ENCODE assay signal across 8 cellular contexts in the genomic region with DNA sequence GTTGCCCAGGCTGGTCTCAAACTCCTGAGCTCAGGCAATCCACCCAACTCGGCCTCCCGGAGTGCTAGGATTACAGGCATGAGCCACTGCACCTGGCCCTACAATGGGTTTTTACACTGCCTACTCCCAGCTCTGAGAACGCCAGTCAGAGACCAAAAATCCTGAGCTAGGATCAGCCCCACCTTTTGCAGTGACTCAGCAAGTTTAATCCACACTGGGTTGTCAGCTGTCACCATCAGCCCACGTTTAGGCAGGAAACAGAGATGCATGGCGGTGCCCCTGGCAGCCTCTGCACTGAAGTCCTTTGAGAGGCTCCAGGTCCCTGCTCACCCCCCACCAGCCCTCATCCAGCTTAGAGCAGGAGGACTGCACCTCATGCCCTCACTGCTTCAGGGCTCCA.
DNase-seq lines count a peak whose midpoint lies in the region; ATAC-seq, FAIRE-seq and TF ChIP-seq lines count a peak whose summit lies in the region.

No MANE protein-coding gene starts in this region.

- no peak overlapping the region for H3K27ac ChIP-seq in GM12878 (ENCODE audit: control insufficient read depth, insufficient read depth)
- H3K27ac ChIP-seq in neuronal stem cell (replicated peaks; ENCODE audit: low read length) = no peak overlapping the region

- no TSS peak for BruUV-seq in GM12878 (replicated peaks; lab: Mats Ljungman, UMichigan)

- no peak overlapping the region for H3K18ac ChIP-seq in neuronal stem cell (ENCODE audit: low read length)

- H2AFZ ChIP-seq in GM12878 (ENCODE audit: control insufficient read depth, low read depth, low read length) = no peak overlapping the region
- H2AFZ ChIP-seq in neuronal stem cell (ENCODE audit: low read length) = no peak overlapping the region

- no peak for TF ChIP-seq RAD21 in GM12878 (IDR thresholded peaks at IDR 0.05; ENCODE audit: insufficient read depth, low read depth, low read length)

- H3K4me2 ChIP-seq in GM12878 (ENCODE audit: control insufficient read depth, insufficient read depth) (no peak overlapping the region), neuronal stem cell (ENCODE audit: insufficient read depth, low read length, poor library complexity, severe bottlenecking) (no peak overlapping the region)

- in situ Hi-C loops in GM12878 (cut with MboI) = no loop called here

- no peak for TF ChIP-seq CTCF in GM12878 (IDR thresholded peaks at IDR 0.05 in 2 of 3, conservative IDR thresholded peaks at IDR 0.05 in 1 of 3; ENCODE audit: control insufficient read depth in 2 of 3, extremely low read depth in 1 of 3, insufficient read depth in 1 of 3, low read depth in 3 of 3, low read length in 3 of 3)

- CTCF ChIA-PET in GM12878 (lab: Yijun Ruan, JAX) = no interaction called here

- no peaks in the 10 kb centered on the region for H4K20me1 ChIP-seq in GM12878 (ENCODE audit: control insufficient read depth, insufficient read depth)

- H2BK12ac ChIP-seq in neuronal stem cell (ENCODE audit: low read length) = no peak overlapping the region

- H3K23ac ChIP-seq in neuronal stem cell (ENCODE audit: low read depth, low read length, poor library complexity) = no peak overlapping the region

- H3K9ac ChIP-seq in GM12878 (ENCODE audit: control insufficient read depth, insufficient read depth, low read length) (no peak overlapping the region), neuronal stem cell (ENCODE audit: low read depth, low read length, poor library complexity) (no peak overlapping the region)

- no peak overlapping the region for H4K8ac ChIP-seq in neuronal stem cell (ENCODE audit: low read depth, low read length)

- H3K4me1 ChIP-seq in GM12878 (ENCODE audit: control insufficient read depth, insufficient read depth, low read length) (no peaks in the 10 kb centered on the region), neuronal stem cell (ENCODE audit: control insufficient read depth in 2 of 2, insufficient read depth in 1 of 2, low read depth in 1 of 2, low read length in 2 of 2) (peaks cover 0 to 12% of the 10 kb centered on the region in 2 donors)

- H3K14ac ChIP-seq in neuronal stem cell (ENCODE audit: low read length) = no peak overlapping the region

- H3K4me3 ChIP-seq in MG63 (no peak overlapping the region), GM12878 (no peak overlapping the region), neuronal stem cell (ENCODE audit: low read length in 2 of 2) (no peak overlapping the region)

- SMC1A ChIA-PET in GM12878 (lab: Charles Lee; ENCODE audit: uncharacterized antibody, unreplicated experiment) = no interaction called here

- intact Hi-C loops in GM12878 (cut with micrococcal nuclease; ENCODE audit: unreplicated experiment) = no loop called here

- POLR2A ChIA-PET in GM12878 (lab: Charles Lee) = no interaction called here

- no peak overlapping the region for H4K91ac ChIP-seq in neuronal stem cell (ENCODE audit: low read depth, low read length, poor library complexity)

- DNase-seq in GM04503 (ENCODE audit: low read depth) (peak; percentile 2), MG63 (peak; percentile 16), GM12878 (ENCODE audit: low read depth, low spot score) (no peak), neuronal stem cell (ENCODE audit: low spot score) (peak; percentile 11), GM19239 (ENCODE audit: insufficient read length, low spot score) (no peak)
- DNase-seq in activated CD8-positive, alpha-beta memory T cell treated with anti-CD3 and anti-CD28 coated beads, Interleukin-2, amount 50 U/mL, for 48 hours = no peak
- no peak for DNase-seq in stimulated activated naive CD4-positive, alpha-beta T cell (lab: John Stamatoyannopoulos, UW)

- TF ChIP-seq POLR2A in GM12878 (IDR thresholded peaks at IDR 0.05; ENCODE audit: low read depth, low read length) = no peak

- H3K79me2 ChIP-seq in GM12878 (ENCODE audit: control insufficient read depth, insufficient read depth, low read length) = no peaks in the 10 kb centered on the region

- no peak overlapping the region for H2BK5ac ChIP-seq in neuronal stem cell (ENCODE audit: low read length)

- no peak overlapping the region for H2BK15ac ChIP-seq in neuronal stem cell (ENCODE audit: low read length)

- no peak overlapping the region for H3K4ac ChIP-seq in neuronal stem cell (ENCODE audit: low read length)

- RAD21 ChIA-PET in GM12878 (lab: Charles Lee; ENCODE audit: unreplicated experiment) = no interaction called here

- no peaks in the 10 kb centered on the region for H3K9me3 ChIP-seq in MG63
- H3K9me3 ChIP-seq in GM12878 (replicated peaks; ENCODE audit: control insufficient read depth, insufficient read depth, low read length) = no peaks in the 10 kb centered on the region; the same call in 2 of the 3 replicates
- peaks cover 8 to 10% of the 10 kb centered on the region in 2 donors for H3K9me3 ChIP-seq in neuronal stem cell (replicated peaks in 1 of 2; ENCODE audit: control insufficient read depth in 2 of 2, insufficient read depth in 1 of 2, low read depth in 1 of 2, low read length in 2 of 2)

- H3K27me3 ChIP-seq in MG63 (no peaks in the 10 kb centered on the region), GM12878 (replicated peaks in 1 of 2; ENCODE audit: control insufficient read depth in 2 of 2, insufficient read depth in 2 of 2, low read length in 1 of 2) (no peaks in the 10 kb centered on the region), neuronal stem cell (ENCODE audit: control insufficient read depth in 3 of 3, insufficient read depth in 3 of 3, low read depth in 1 of 3, low read length in 3 of 3) (no peaks in the 10 kb centered on the region)

- no peak for ATAC-seq in GM12878
- no peak for ATAC-seq in HG02981 (IDR thresholded peaks at IDR 0.05; ENCODE audit: unreplicated experiment)

- 9% methylated on average over 5 of the region's 5 CpGs for WGBS in GM12878 (ENCODE audit: insufficient coverage, insufficient replicate concordance, low lambda C conversion rate, missing lambda C conversion rate)
- WGBS in neuronal stem cell (ENCODE audit: extremely low coverage in 2 of 2, insufficient read length in 2 of 2, insufficient replicate concordance in 1 of 2), 2 donors = no CpG with 5 or more reads among the region's 5 CpGs

- H3K79me1 ChIP-seq in neuronal stem cell (ENCODE audit: low read depth, low read length) = no peaks in the 10 kb centered on the region

- H2AK5ac ChIP-seq in neuronal stem cell (ENCODE audit: low read depth, low read length) = no peak overlapping the region

- H3K36me3 ChIP-seq in MG63 (no peaks in the 10 kb centered on the region), GM12878 (ENCODE audit: control insufficient read depth in 2 of 2, insufficient read depth in 2 of 2, low read length in 1 of 2) (no peaks in the 10 kb centered on the region), neuronal stem cell (replicated peaks in 1 of 2; ENCODE audit: control insufficient read depth in 2 of 2, insufficient read depth in 2 of 2, low read length in 2 of 2) (peaks cover 9 to 43% of the 10 kb centered on the region in 2 donors)

- FAIRE-seq in GM12878 (lab: Jason Lieb, UNC) (no peak), GM19239 (lab: Jason Lieb, UNC) (no peak)

- TF ChIP-seq EP300 in GM12878 (IDR thresholded peaks at IDR 0.05; ENCODE audit: borderline replicate concordance in 1 of 2, control insufficient read depth in 1 of 2, low read depth in 2 of 2, low read length in 2 of 2) = no peak

- no peak overlapping the region for H2BK120ac ChIP-seq in neuronal stem cell (ENCODE audit: low read depth, low read length)

TF ChIP-seq in GM12878, 131 proteins besides CTCF, POLR2A, EP300 and RAD21:
- no peak for TF ChIP-seq CBX3 (IDR thresholded peaks at IDR 0.05; ENCODE audit: borderline replicate concordance, low read depth)
- no peak for TF ChIP-seq RELA (IDR thresholded peaks at IDR 0.05; ENCODE audit: borderline replicate concordance, partially characterized antibody)
- no peak for TF ChIP-seq YY1 (IDR thresholded peaks at IDR 0.05; ENCODE audit: low read depth, low read length)
- TF ChIP-seq BACH1 (IDR thresholded peaks at IDR 0.05; ENCODE audit: borderline replicate concordance) = 0 out of 2 replicates have a peak, but pooled peaks have one; percentile 26

Comparison
In these comparisons a context has a peak if more than half of its experiments do, and no peak if none do; other contexts are left out.
1. DNase-seq: peak in GM04503 (single experiment), MG63 (single experiment) and neuronal stem cell (single experiment); none in GM12878 (single experiment), GM19239 (single experiment), activated CD8-positive, alpha-beta memory T cell treated with anti-CD3 and anti-CD28 coated beads, Interleukin-2, amount 50 U/mL, for 48 hours (single experiment) and stimulated activated naive CD4-positive, alpha-beta T cell (0 of 6).